In genomic region chrX:43644124-43644701, GRCh38 we compare ENCODE assay signal across 13 cellular contexts. TPM values are rescaled to one million over a fixed set of nuclear protein-coding genes. Genes with fewer than 3 reads are reported as not detected.
A peak's percentile ranks its signal among the peaks of the same experiment; 100 is the strongest.
DNase-seq lines count a peak whose midpoint lies in the region; ATAC-seq, FAIRE-seq and TF ChIP-seq lines count a peak whose summit lies in the region.
"Had no signal": no experiment of that assay in that cellular context is flagged by ENCODE, and none has a peak within 500 bp of the region (broad histone marks: within the 10 kb centered on the region; RNA-seq: fewer than 3 reads in every experiment).

No MANE protein-coding gene starts in this region.

- no peaks in the 10 kb centered on the region for H3K4me1 Mint-ChIP-seq in natural killer cell

- no peak overlapping the region for H3K4me3 Mint-ChIP-seq in natural killer cell

- no peak for TF ChIP-seq POLR2A in esophagus squamous epithelium (IDR thresholded peaks at IDR 0.05)

- H3K27me3 ChIP-seq in esophagus squamous epithelium = no peaks in the 10 kb centered on the region

- 33% methylated on average over 3 of the region's 3 CpGs for WGBS in esophagus squamous epithelium, 2 donors

- intact Hi-C loops in esophagus squamous epithelium (cut with DNase I) = no loop called here
- intact Hi-C loops in sciatic nerve (cut with DNase I) = no loop called here
- intact Hi-C loops in Right ventricle myocardium superior (cut with DNase I) = no loop called here
- intact Hi-C loops in natural killer cell (cut with micrococcal nuclease) = no loop called here

- no peaks in the 10 kb centered on the region for H3K9me3 ChIP-seq in esophagus squamous epithelium

- no peaks in the 10 kb centered on the region for H3K36me3 Mint-ChIP-seq in natural killer cell

- no peak for TF ChIP-seq CTCF in esophagus squamous epithelium (IDR thresholded peaks at IDR 0.05)
- TF ChIP-seq CTCF in natural killer cell (IDR thresholded peaks at IDR 0.05) = no peak

- H3K27ac Mint-ChIP-seq in natural killer cell = no peak overlapping the region

- H3K27ac ChIP-seq in esophagus squamous epithelium = peak overlapping the region; percentile 36 to 63 (median 52)

- H3K27me3 Mint-ChIP-seq in natural killer cell (ENCODE audit: low read depth in 2 of 2) = peaks cover 2 to 26% of the 10 kb centered on the region in 2 donors

- H3K4me1 ChIP-seq in esophagus squamous epithelium = peaks cover 0 to 19% (median 12%) of the 10 kb centered on the region in 3 donors

- peak; percentile 96 for FAIRE-seq in RCC 7860 (lab: Jason Lieb, UNC)
- FAIRE-seq: A204.1, colon, islet of Langerhans had no signal

- ATAC-seq in sciatic nerve (peak; percentile 83), Right ventricle myocardium superior (ENCODE audit: poor library complexity) (no peak), GM18870 (IDR thresholded peaks at IDR 0.05; ENCODE audit: unreplicated experiment) (no peak), natural killer cell (no peak)

- H3K36me3 ChIP-seq in esophagus squamous epithelium = no peaks in the 10 kb centered on the region

- DNase-seq in SKM-1 (lab: John Stamatoyannopoulos, UW; ENCODE audit: unreplicated experiment) = peak; percentile 1
- DNase-seq in SKM-1 treated with dmso at 0.1 percent for 144 hours (lab: John Stamatoyannopoulos, UW; ENCODE audit: unreplicated experiment) = no peak
- peak; percentile 79 for DNase-seq in RCC 7860 (ENCODE audit: low spot score)
- DNase-seq in esophagus squamous epithelium (lab: John Stamatoyannopoulos, UW) = no peak
- no peak for DNase-seq in sciatic nerve (ENCODE audit: low spot score)
- no peak for DNase-seq in Right ventricle myocardium superior
- no peak for DNase-seq in natural killer cell
- DNase-seq: NCI-H1092 treated with DMSO at 0.1 percent for 48 hours, SIG-M5 had no signal

- H3K9me3 Mint-ChIP-seq in natural killer cell = no peaks in the 10 kb centered on the region

- H3K4me3 ChIP-seq in esophagus squamous epithelium = no peak overlapping the region

RNA-seq across cellular contexts. Expression of gene MAOA, which starts 11.9 kb away (rescaled TPM):
- total RNA-seq in esophagus squamous epithelium (100 to 1,000 TPM in 2 of 4 donors, 10 to 100 TPM in 2; 70.3 to 183 (median 128) TPM), sciatic nerve (12.8 TPM), Right ventricle myocardium superior (116 TPM), natural killer cell (under 1 TPM in 1 of 3 donors, not detected in 2; 0.05 TPM)

Comparison
In these comparisons a context has a peak if more than half of its experiments do, and no peak if none do; other contexts are left out.
1. DNase-seq: peak in SKM-1 (single experiment) and RCC 7860 (single experiment); none in SKM-1 treated with dmso at 0.1 percent for 144 hours (single experiment), esophagus squamous epithelium (single experiment), sciatic nerve (single experiment), Right ventricle myocardium superior (single experiment) and natural killer cell (single experiment).
2. RNA of gene MAOA, which starts 11.9 kb away (total RNA-seq): 70.3 to 183 TPM in esophagus squamous epithelium, 116 TPM in Right ventricle myocardium superior (single experiment) and 12.8 TPM in sciatic nerve (single experiment); 0.05 TPM in natural killer cell; every median in the first group is over 10 times any median in the second.